In the genomic region with DNA sequence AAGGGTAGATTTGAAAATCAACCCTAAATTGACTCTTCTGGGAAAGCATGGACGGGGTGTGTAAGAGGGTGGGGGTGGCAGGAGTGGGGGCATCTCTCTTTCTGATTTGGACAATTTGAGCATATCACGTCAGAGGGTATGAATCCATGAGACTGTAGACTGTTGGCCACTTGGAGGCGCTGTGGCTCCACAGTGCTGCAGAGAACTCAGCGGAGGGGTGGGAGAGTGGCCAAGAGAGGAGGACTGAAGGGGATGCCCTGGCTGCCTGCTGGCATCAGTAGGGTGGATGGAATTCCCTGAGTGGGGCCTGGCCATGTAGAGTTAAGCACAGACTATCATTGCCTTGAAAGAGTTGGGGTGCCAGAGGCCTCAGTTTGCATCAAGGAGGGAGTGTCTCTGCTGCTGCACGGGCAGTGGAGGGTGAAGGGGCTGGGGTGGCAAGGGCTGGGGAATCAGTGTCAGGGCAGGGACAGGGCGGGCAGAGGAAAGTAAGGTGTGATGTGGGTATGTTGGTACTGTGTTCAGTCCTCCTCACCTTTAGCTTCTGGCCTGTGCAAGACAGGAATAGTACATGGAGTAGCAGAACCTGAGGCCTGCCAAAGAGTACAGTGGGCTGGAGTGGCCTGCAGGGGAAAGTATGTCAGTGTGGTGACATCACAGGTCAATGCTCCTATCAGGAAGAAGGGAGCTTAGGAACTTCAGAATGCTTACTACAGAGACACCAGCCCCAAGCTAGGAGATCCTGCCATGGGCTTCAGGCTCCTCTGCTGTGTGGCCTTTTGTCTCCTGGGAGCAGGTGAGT, we compare ENCODE assay signal across 9 cellular contexts.
DNase-seq lines count a peak whose midpoint lies in the region; ATAC-seq and TF ChIP-seq lines count a peak whose summit lies in the region.
"Had no signal": no experiment of that assay in that cellular context is flagged by ENCODE, and none has a peak within 500 bp of the region (broad histone marks: within the 10 kb centered on the region; RNA-seq: fewer than 3 reads in every experiment).

No MANE protein-coding gene starts in this region.

- no peaks in the 10 kb centered on the region for H3K4me1 Mint-ChIP-seq in activated CD4-positive, alpha-beta T cell treated with anti-CD3 and anti-CD28 coated beads, Interleukin-2, amount 10 ng/mL, durations not matched to agents 7 days and 5 days

- TF ChIP-seq CTCF in BJ (IDR thresholded peaks at IDR 0.05; ENCODE audit: insufficient read depth, low read depth, low read length) (peak; percentile 38; the same call in 1 of the 2 replicates), fibroblast of pulmonary artery (IDR thresholded peaks at IDR 0.05; ENCODE audit: low read length, missing control alignments) (peak; percentile 25)

- no peaks in the 10 kb centered on the region for H3K36me3 ChIP-seq in BJ (ENCODE audit: control insufficient read depth, insufficient read depth, low read length)

- H3K36me3 Mint-ChIP-seq in activated CD4-positive, alpha-beta T cell treated with anti-CD3 and anti-CD28 coated beads, Interleukin-2, amount 10 ng/mL, durations not matched to agents 7 days and 5 days (ENCODE audit: low read depth) = no peaks in the 10 kb centered on the region

- peaks cover 4% of the 10 kb centered on the region for H3K27me3 ChIP-seq in BJ (ENCODE audit: control insufficient read depth, insufficient read depth, low read length)

- DNase-seq in BJ (ENCODE audit: low read depth) (no peak), fibroblast of pulmonary artery (ENCODE audit: low read depth) (no peak), germinal center (ENCODE audit: low spot score) (no peak), SIG-M5 (lab: John Stamatoyannopoulos, UW) (no peak), DMS153 treated with DMSO at 0.1 percent for 48 hours (lab: John Stamatoyannopoulos, UW; ENCODE audit: unreplicated experiment) (no peak)
- DNase-seq in activated CD4-positive, alpha-beta T cell treated with anti-CD3 and anti-CD28 coated beads, Interleukin-2, amount 10 ng/mL, durations not matched to agents 7 days and 5 days = peak; percentile 42
- peak; percentile 58 for DNase-seq in stimulated activated naive CD8-positive, alpha-beta T cell treated with anti-CD3 and anti-CD28 coated beads, Interleukin-15, Interleukin-2, amounts not matched to agents 100 U/mL and 50 U/mL, for 24 hours

- ATAC-seq in HG03342 (IDR thresholded peaks at IDR 0.05; ENCODE audit: unreplicated experiment) = peak; percentile 63
- peak; percentile 58 for ATAC-seq in stimulated activated naive CD8-positive, alpha-beta T cell treated with anti-CD3 and anti-CD28 coated beads, Interleukin-15, Interleukin-2, amounts not matched to agents 100 U/mL and 50 U/mL, for 24 hours

- H3K4me3 ChIP-seq in BJ (ENCODE audit: low read depth, low read length) (no peak overlapping the region), fibroblast of pulmonary artery (replicated peaks; ENCODE audit: low read depth, low read length) (no peak overlapping the region)

- H3K27ac Mint-ChIP-seq in activated CD4-positive, alpha-beta T cell treated with anti-CD3 and anti-CD28 coated beads, Interleukin-2, amount 10 ng/mL, durations not matched to agents 7 days and 5 days = peak overlapping the region; percentile 75
- H3K27ac Mint-ChIP-seq: dendritic cell treated with granulocyte-macrophage colony-stimulating factor and Interleukin-4, amounts not matched to agents 40 ng/mL and 50 ng/mL, for 4 days had no signal

- POLR2A ChIA-PET in BJ (lab: Charles Lee) = no interaction called here
- POLR2A ChIA-PET in activated CD4-positive, alpha-beta T cell treated with anti-CD3 and anti-CD28 coated beads, Interleukin-2, amount 10 ng/mL, durations not matched to agents 7 days and 5 days (lab: Charles Lee) = no interaction called here

- peaks cover 5% of the 10 kb centered on the region for H3K27me3 Mint-ChIP-seq in activated CD4-positive, alpha-beta T cell treated with anti-CD3 and anti-CD28 coated beads, Interleukin-2, amount 10 ng/mL, durations not matched to agents 7 days and 5 days
- H3K27me3 Mint-ChIP-seq: dendritic cell treated with granulocyte-macrophage colony-stimulating factor and Interleukin-4, amounts not matched to agents 40 ng/mL and 50 ng/mL, for 4 days had no signal

- peak overlapping the region; percentile 46 for H3K4me3 Mint-ChIP-seq in activated CD4-positive, alpha-beta T cell treated with anti-CD3 and anti-CD28 coated beads, Interleukin-2, amount 10 ng/mL, durations not matched to agents 7 days and 5 days
- H3K4me3 Mint-ChIP-seq: dendritic cell treated with granulocyte-macrophage colony-stimulating factor and Interleukin-4, amounts not matched to agents 40 ng/mL and 50 ng/mL, for 4 days had no signal

- no peaks in the 10 kb centered on the region for H3K9me3 Mint-ChIP-seq in activated CD4-positive, alpha-beta T cell treated with anti-CD3 and anti-CD28 coated beads, Interleukin-2, amount 10 ng/mL, durations not matched to agents 7 days and 5 days
- H3K9me3 Mint-ChIP-seq: dendritic cell treated with granulocyte-macrophage colony-stimulating factor and Interleukin-4, amounts not matched to agents 40 ng/mL and 50 ng/mL, for 4 days had no signal

- CTCF ChIA-PET in BJ (lab: Yijun Ruan, JAX) = interaction anchor here (0.7 to 2.7 kb wide), 7 partner anchors 8 to 90 kb away, joined by 3 to 7 read pairs (median 3); no protein-coding TSS in a partner anchor
- CTCF ChIA-PET in activated CD4-positive, alpha-beta T cell treated with anti-CD3 and anti-CD28 coated beads, Interleukin-2, amount 10 ng/mL, durations not matched to agents 7 days and 5 days (lab: Charles Lee) = interaction anchor here (1.0 to 1.2 kb wide), 2 partner anchors 12 to 406 kb away, joined by 4 read pairs; no protein-coding TSS in a partner anchor

Comparison
In these comparisons a context has a peak if more than half of its experiments do, and no peak if none do; other contexts are left out.
1. DNase-seq: peak in activated CD4-positive, alpha-beta T cell treated with anti-CD3 and anti-CD28 coated beads, Interleukin-2, amount 10 ng/mL, durations not matched to agents 7 days and 5 days (single experiment) and stimulated activated naive CD8-positive, alpha-beta T cell treated with anti-CD3 and anti-CD28 coated beads, Interleukin-15, Interleukin-2, amounts not matched to agents 100 U/mL and 50 U/mL, for 24 hours (single experiment); none in BJ (single experiment), fibroblast of pulmonary artery (single experiment), germinal center (single experiment), SIG-M5 (single experiment) and DMS153 treated with DMSO at 0.1 percent for 48 hours (single experiment).